8 cellular contexts compared by ENCODE assay signal in the genomic region with DNA sequence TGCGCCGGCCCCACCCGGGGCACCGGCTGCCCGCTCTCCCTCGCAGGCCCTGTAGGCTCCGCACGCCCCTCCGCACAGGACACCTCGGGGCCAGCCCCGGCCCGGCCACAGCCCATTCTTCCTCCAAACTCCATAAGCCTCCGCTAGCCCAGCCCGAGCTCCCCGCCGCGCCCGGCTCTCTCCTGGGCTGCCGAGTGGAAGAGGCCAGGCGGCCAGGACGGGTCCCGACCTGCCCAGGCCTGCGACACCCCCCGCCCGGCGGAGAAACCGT. TPM values are rescaled to one million over a fixed set of nuclear protein-coding genes. Genes with fewer than 3 reads are reported as not detected.
DNase-seq lines count a peak whose midpoint lies in the region; ATAC-seq lines count a peak whose summit lies in the region.

No MANE protein-coding gene starts in this region.

- peak overlapping the region; percentile 97 for H3K4me3 ChIP-seq in trophoblast cell (ENCODE audit: low read depth, low read length)

- H3K4ac ChIP-seq in trophoblast cell (ENCODE audit: low read depth, low read length): peak overlapping the region; percentile 98

- H3K27me3 ChIP-seq in trophoblast cell (ENCODE audit: insufficient read depth, low read length): no peaks in the 10 kb centered on the region

- peak overlapping the region; percentile 99 for H4K8ac ChIP-seq in trophoblast cell (ENCODE audit: low read depth, low read length)

- no peak overlapping the region for H3K23ac ChIP-seq in trophoblast cell (ENCODE audit: low read length)

- no peaks in the 10 kb centered on the region for H3K9me3 ChIP-seq in trophoblast cell (ENCODE audit: insufficient read depth, low read depth, low read length)

- H2BK5ac ChIP-seq in trophoblast cell (ENCODE audit: low read depth, low read length, poor library complexity): peak overlapping the region; percentile 97

- peak overlapping the region; percentile 99 for H3K18ac ChIP-seq in trophoblast cell (ENCODE audit: low read length)

- peak overlapping the region; percentile 94 for H3K4me2 ChIP-seq in trophoblast cell (ENCODE audit: low read length)

- peaks cover 15% of the 10 kb centered on the region for H3K79me1 ChIP-seq in trophoblast cell (ENCODE audit: low read length)

- peak overlapping the region; percentile 96 for H4K12ac ChIP-seq in trophoblast cell (ENCODE audit: low read depth, low read length)

- ATAC-seq in HG02571 (IDR thresholded peaks at IDR 0.05; ENCODE audit: unreplicated experiment) (peak; percentile 40), Right ventricle myocardium superior (ENCODE audit: poor library complexity) (peak; percentile 52)

- H3K36me3 ChIP-seq in trophoblast cell (ENCODE audit: control insufficient read depth in 1 of 2, insufficient read depth in 2 of 2, low read length in 2 of 2): no peaks in the 10 kb centered on the region

- WGBS in trophoblast cell (ENCODE audit: extremely low coverage, insufficient coverage, insufficient read length): no CpG with 5 or more reads among the region's 27 CpGs

- H2BK12ac ChIP-seq in trophoblast cell (ENCODE audit: low read length): no peak overlapping the region

- intact Hi-C loops in Right ventricle myocardium superior (cut with DNase I): no loop called here

- peak overlapping the region; percentile 91 for H2AFZ ChIP-seq in trophoblast cell (ENCODE audit: insufficient read depth, low read length, poor library complexity)

- DNase-seq in NCI-H524 (lab: John Stamatoyannopoulos, UW) (peak; percentile 52 to 64), NCI-H524 treated with DMSO at 0.1 percent for 48 hours (lab: John Stamatoyannopoulos, UW) (no peak), NCI-H1105 (lab: John Stamatoyannopoulos, UW) (peak; percentile 51), Right ventricle myocardium superior (peak; percentile 74), trophoblast cell (peak; percentile 16 to 42), KG1 (lab: John Stamatoyannopoulos, UW) (no peak)
- DNase-seq in activated T-helper 9 cell treated with anti-CD3 and anti-CD28 coated beads, Interleukin-2, amount 50 U/mL, for 16 hours (ENCODE audit: low read depth): peak; percentile 27

- H4K91ac ChIP-seq in trophoblast cell (ENCODE audit: low read depth, low read length): peak overlapping the region; percentile 95

- H3K14ac ChIP-seq in trophoblast cell (ENCODE audit: low read length): peak overlapping the region; percentile 99

- H3K9ac ChIP-seq in trophoblast cell (ENCODE audit: low read length): peak overlapping the region; percentile 87

- peaks cover 4% of the 10 kb centered on the region in 2 experiments for H3K4me1 ChIP-seq in trophoblast cell (ENCODE audit: control insufficient read depth in 1 of 2, insufficient read depth in 2 of 2, low read length in 2 of 2)

- H2BK120ac ChIP-seq in trophoblast cell (ENCODE audit: insufficient read depth, low read length, poor library complexity): peak overlapping the region; percentile 67

- peak overlapping the region; percentile 42 for H2AK5ac ChIP-seq in trophoblast cell (ENCODE audit: low read length)

- H3K79me2 ChIP-seq in trophoblast cell (ENCODE audit: control insufficient read depth, insufficient read depth, low read length, poor library complexity): peaks cover 23% of the 10 kb centered on the region

- H3K27ac ChIP-seq in trophoblast cell (ENCODE audit: low read depth, low read length): peak overlapping the region; percentile 88

RNA-seq across cellular contexts. Expression of gene NCOR1, which starts 0.4 kb away (rescaled TPM):
- total RNA-seq in Right ventricle myocardium superior: 61.4 TPM
- polyA plus RNA-seq in trophoblast cell (2013): 44.9 and 45.3 TPM in 2 replicates

RNA-seq across cellular contexts. Expression of gene PIGL, which starts 2.1 kb away (rescaled TPM):
- total RNA-seq in Right ventricle myocardium superior: 8.2 TPM
- 18.5 and 19.6 TPM in 2 replicates for polyA plus RNA-seq in trophoblast cell (2013)

Comparison
In these comparisons a context has a peak if more than half of its experiments do, and no peak if none do; other contexts are left out.
1. DNase-seq: peak in NCI-H524 (2 of 2), NCI-H1105 (single experiment), activated T-helper 9 cell treated with anti-CD3 and anti-CD28 coated beads, Interleukin-2, amount 50 U/mL, for 16 hours (single experiment), Right ventricle myocardium superior (single experiment) and trophoblast cell (2 of 2); none in NCI-H524 treated with DMSO at 0.1 percent for 48 hours (single experiment) and KG1 (single experiment).